29 cellular contexts compared by ENCODE assay signal in genomic region chr13:96862093-96862492, GRCh38.
"Had no signal": no experiment of that assay in that cellular context is flagged by ENCODE, and none has a peak within 500 bp of the region (broad histone marks: within the 10 kb centered on the region; RNA-seq: fewer than 3 reads in every experiment).

No MANE protein-coding gene starts in this region.

- H3K27ac ChIP-seq: colonic mucosa, coronary artery, dorsolateral prefrontal cortex, epithelial cell of prostate, esophagus muscularis mucosa, esophagus squamous epithelium, foreskin keratinocyte, gastrocnemius medialis, gastroesophageal sphincter, heart left ventricle, heart right ventricle had no signal

- DNase-seq: colonic mucosa; cortex of kidney; dermis blood vessel endothelial cell; dorsolateral prefrontal cortex; effector CD4-positive, alpha-beta T cell; effector CD8-positive, alpha-beta T cell; effector memory CD4-positive, alpha-beta T cell; effector memory CD8-positive, alpha-beta T cell; endodermal cell; erythroblast; esophagus squamous epithelium; foreskin fibroblast; foreskin keratinocyte; foreskin melanocyte; gastrocnemius medialis; glutamatergic neuron; head of caudate nucleus; heart left ventricle; heart right ventricle had no signal

- H3K27me3 Mint-ChIP-seq: dendritic cell treated with granulocyte-macrophage colony-stimulating factor and Interleukin-4, amounts not matched to agents 40 ng/mL and 50 ng/mL, for 4 days; effector memory CD8-positive, alpha-beta T cell had no signal

- H3K4me3 Mint-ChIP-seq: dendritic cell treated with granulocyte-macrophage colony-stimulating factor and Interleukin-4, amounts not matched to agents 40 ng/mL and 50 ng/mL, for 4 days; effector memory CD8-positive, alpha-beta T cell; endodermal cell had no signal

- FAIRE-seq: colon, endometrium, endothelial cell of umbilical vein, frontal cortex had no signal

- H3K4me1 ChIP-seq: colonic mucosa, esophagus muscularis mucosa, esophagus squamous epithelium, foreskin keratinocyte, gastrocnemius medialis, gastroesophageal sphincter, heart left ventricle, heart right ventricle had no signal

- H3K4me1 Mint-ChIP-seq: endodermal cell had no signal

- H3K9me3 ChIP-seq: colonic mucosa, esophagus muscularis mucosa, gastrocnemius medialis had no signal

- H3K27ac Mint-ChIP-seq: dendritic cell treated with granulocyte-macrophage colony-stimulating factor and Interleukin-4, amounts not matched to agents 40 ng/mL and 50 ng/mL, for 4 days; effector memory CD8-positive, alpha-beta T cell; endodermal cell had no signal

- ATAC-seq: effector memory CD8-positive, alpha-beta T cell; esophagus mucosa; foreskin keratinocyte; gastrocnemius medialis; gastroesophageal sphincter; heart left ventricle; heart right ventricle had no signal

- H3K36me3 ChIP-seq: colonic mucosa, esophagus muscularis mucosa, esophagus squamous epithelium, gastrocnemius medialis, gastroesophageal sphincter, heart left ventricle, heart right ventricle had no signal

- H3K9me3 Mint-ChIP-seq: dendritic cell treated with granulocyte-macrophage colony-stimulating factor and Interleukin-4, amounts not matched to agents 40 ng/mL and 50 ng/mL, for 4 days; endodermal cell had no signal

- H3K4me3 ChIP-seq: colonic mucosa, coronary artery, dorsolateral prefrontal cortex, esophagus muscularis mucosa, esophagus squamous epithelium, gastrocnemius medialis, gastroesophageal sphincter, heart left ventricle, heart right ventricle had no signal

- H3K27me3 ChIP-seq: colonic mucosa, dorsolateral prefrontal cortex, esophagus muscularis mucosa, esophagus squamous epithelium, foreskin keratinocyte, gastrocnemius medialis, gastroesophageal sphincter, heart left ventricle, heart right ventricle had no signal
